Comparison of ENCODE assay signal across 3 cellular contexts in genomic region chr16:85858571-85858970, GRCh38. TPM values are rescaled to one million over a fixed set of nuclear protein-coding genes. Genes with fewer than 3 reads are reported as not detected.
"Had no signal": no experiment of that assay in that cellular context is flagged by ENCODE, and none has a peak within 500 bp of the region (broad histone marks: within the 10 kb centered on the region; RNA-seq: fewer than 3 reads in every experiment).

No MANE protein-coding gene starts in this region.

RNA-seq across cellular contexts. Expression of gene IRF8, which starts 40.4 kb away (rescaled TPM):
- total RNA-seq: myocyte, osteocyte had no signal
- polyA plus RNA-seq: keratinocyte had no signal
